In genomic region chr12:87779016-87779415, GRCh38 we compare ENCODE assay signal across 26 cellular contexts.
A peak's percentile ranks its signal among the peaks of the same experiment; 100 is the strongest.
DNase-seq lines count a peak whose midpoint lies in the region; ATAC-seq, FAIRE-seq and TF ChIP-seq lines count a peak whose summit lies in the region.
"Had no signal": no experiment of that assay in that cellular context is flagged by ENCODE, and none has a peak within 500 bp of the region (broad histone marks: within the 10 kb centered on the region; RNA-seq: fewer than 3 reads in every experiment).

No MANE protein-coding gene starts in this region.

- H2BK5ac ChIP-seq in IMR-90 (ENCODE audit: low read depth, low read length, poor library complexity, severe bottlenecking) (peak overlapping the region; percentile 81), mesendoderm (ENCODE audit: low read length) (no peak overlapping the region)

- no peak overlapping the region for H2AK9ac ChIP-seq in IMR-90 (replicated peaks; ENCODE audit: low read depth, low read length, poor library complexity)

- H2AK5ac ChIP-seq in IMR-90 (ENCODE audit: low read depth, low read length): no peak overlapping the region
- no peak overlapping the region for H2AK5ac ChIP-seq in mesendoderm (ENCODE audit: low read length)

- H4K20me1 ChIP-seq in IMR-90 (ENCODE audit: insufficient read depth, low read length): no peaks in the 10 kb centered on the region

- H4K8ac ChIP-seq in IMR-90 (ENCODE audit: low read depth in 2 of 2, low read length in 2 of 2) (peak overlapping the region; percentile 11 to 51; a peak in 1 of 4 replicates), mesendoderm (ENCODE audit: low read depth, low read length) (no peak overlapping the region)

- POLR2A ChIA-PET in IMR-90 (lab: Charles Lee; ENCODE audit: unreplicated experiment): no interaction called here

- H3K18ac ChIP-seq in IMR-90 (ENCODE audit: low read depth, low read length) (peak overlapping the region; percentile 1; the same call in 1 of the 2 replicates), mesendoderm (ENCODE audit: low read length) (no peak overlapping the region)

- peak overlapping the region; percentile 0; the same call in 1 of the 2 replicates for H4K5ac ChIP-seq in IMR-90 (ENCODE audit: low read depth, low read length)
- H4K5ac ChIP-seq in mesendoderm (ENCODE audit: low read length): no peak overlapping the region

- dilution Hi-C loops in IMR-90 (cut with HindIII; ENCODE audit: low sequenced_read_pairs, unreplicated experiment): no loop called here

- WGBS in IMR-90 (ENCODE audit: extremely low coverage in 2 of 2, insufficient read length in 1 of 2), 2 experiments: 67% methylated on average over 1 of the region's 2 CpGs; no CpG with 5 or more reads in 1 of the 2 experiments
- WGBS in mesendoderm (ENCODE audit: extremely low coverage, insufficient coverage, low lambda C conversion rate): no CpG with 5 or more reads among the region's 2 CpGs

- H3K36me3 Mint-ChIP-seq in activated T-cell treated with anti-CD3 and anti-CD28 coated beads, Interleukin-2, amount 50 U/mL, for 4 hours (ENCODE audit: insufficient read depth): no peaks in the 10 kb centered on the region
- H3K36me3 Mint-ChIP-seq: CD4-positive, CD25-positive, alpha-beta regulatory T cell; neural progenitor cell; WTC11 had no signal

- H4K91ac ChIP-seq in IMR-90 (ENCODE audit: insufficient read depth, low read depth, low read length): peak overlapping the region; percentile 65

- no peaks in the 10 kb centered on the region for H3K79me2 ChIP-seq in mesendoderm (ENCODE audit: control insufficient read depth, insufficient read depth, low read length)

- H3K9me1 ChIP-seq in IMR-90 (ENCODE audit: insufficient read depth, low read length): 0 out of 2 replicates have a peak, but pooled peaks cover 5% of the 10 kb centered on the region

- H3K9ac ChIP-seq in IMR-90 (ENCODE audit: low read depth, low read length) (no peak overlapping the region), mesendoderm (ENCODE audit: low read length) (no peak overlapping the region)
- H3K9ac ChIP-seq: neural progenitor cell had no signal

- no peak overlapping the region for H3K23ac ChIP-seq in IMR-90 (ENCODE audit: low read depth, low read length)
- H3K23ac ChIP-seq in mesendoderm (ENCODE audit: low read length): no peak overlapping the region

- H3K79me1 ChIP-seq in IMR-90 (ENCODE audit: low read depth in 1 of 2, low read length in 2 of 2) (no peaks in the 10 kb centered on the region), mesendoderm (ENCODE audit: low read length) (no peaks in the 10 kb centered on the region)

- no peak overlapping the region for H3K4me3 Mint-ChIP-seq in activated T-cell treated with anti-CD3 and anti-CD28 coated beads, Interleukin-2, amount 50 U/mL, for 4 hours
- H3K4me3 Mint-ChIP-seq: activated CD4-positive, alpha-beta memory T cell treated with anti-CD3 and anti-CD28 coated beads, Interleukin-2, amount 10 ng/mL, durations not matched to agents 7 days and 5 days; CD4-positive, CD25-positive, alpha-beta regulatory T cell; neural progenitor cell; WTC11 had no signal

- no peak overlapping the region for H2AFZ ChIP-seq in IMR-90 (replicated peaks; ENCODE audit: low read length, poor library complexity)

- in situ Hi-C loops in ACHN (cut with HindIII; ENCODE audit: low pct_ligation_motif_present, low pct_unique_long_range_greater_than_20kb, low sequenced_read_pairs) (no loop called here), IMR-90 (cut with MboI; ENCODE audit: low sequenced_read_pairs) (no loop called here)

- H3K14ac ChIP-seq in IMR-90 (replicated peaks; ENCODE audit: low read depth, low read length): peak overlapping the region; percentile 50; the same call in 1 of the 2 replicates

- CTCF ChIA-PET in IMR-90 (lab: Yijun Ruan, JAX): no interaction called here

- DNase-seq in ACHN (peak; percentile 71), IMR-90 (peak; percentile 71), bronchial epithelial cell (ENCODE audit: low read depth) (peak; percentile 21), mesendoderm (peak; percentile 16), amniotic stem cell (lab: John Stamatoyannopoulos, UW) (no peak), SHP77 (lab: John Stamatoyannopoulos, UW) (no peak), NCI-H2081 treated with DMSO at 0.1 percent for 48 hours (lab: John Stamatoyannopoulos, UW) (no peak)
- DNase-seq in activated T-cell treated with anti-CD3 and anti-CD28 coated beads, Interleukin-2, amount 50 U/mL, for 4 hours: no peak
- DNase-seq: activated CD4-positive, alpha-beta memory T cell treated with anti-CD3 and anti-CD28 coated beads, Interleukin-2, amount 10 ng/mL, durations not matched to agents 7 days and 5 days; activated naive CD4-positive, alpha-beta T cell treated with Interleukin-2 at 50 U/mL for 16 hours; activated T-cell treated with anti-CD3 and anti-CD28 coated beads, Interleukin-2, amount 50 U/mL, for 1 hour; aorta; CD4-positive, CD25-positive, alpha-beta regulatory T cell; colonic mucosa; Karpas-422; left colon; NCI-H1092; NCI-H2081; NCI-H524 treated with DMSO at 0.1 percent for 48 hours; SHP77 treated with DMSO at 0.1 percent for 48 hours; stimulated activated CD4-positive, alpha-beta T cell treated with anti-CD3 and anti-CD28 coated beads, Interleukin-12 subunit alpha, Interleukin-12 subunit beta, amount 100 ng/mL, for 4 hours; stimulated activated CD8-positive, alpha-beta memory T cell treated with anti-CD3 and anti-CD28 coated beads, Interleukin-4, amount 100 ng/mL, for 48 hours; T-helper 2 cell had no signal

- TF ChIP-seq POLR2A in IMR-90 (IDR thresholded peaks at IDR 0.05; ENCODE audit: low read depth, low read length): no peak

- H3K27ac ChIP-seq in IMR-90 (ENCODE audit: insufficient read depth, low read length) (no peak overlapping the region), mesendoderm (ENCODE audit: low read depth, low read length) (no peak overlapping the region)
- H3K27ac ChIP-seq: colonic mucosa, neural progenitor cell, vagina had no signal

- BruUV-seq in IMR-90 (replicated peaks; lab: Mats Ljungman, UMichigan): no TSS peak

- peak overlapping the region; percentile 72 for H2BK20ac ChIP-seq in IMR-90 (ENCODE audit: low read depth, low read length)

- no peaks in the 10 kb centered on the region for H3K4me1 Mint-ChIP-seq in activated T-cell treated with anti-CD3 and anti-CD28 coated beads, Interleukin-2, amount 50 U/mL, for 4 hours (ENCODE audit: low read depth)
- H3K4me1 Mint-ChIP-seq: activated CD4-positive, alpha-beta memory T cell treated with anti-CD3 and anti-CD28 coated beads, Interleukin-2, amount 10 ng/mL, durations not matched to agents 7 days and 5 days; CD4-positive, CD25-positive, alpha-beta regulatory T cell; WTC11 had no signal

- intact Hi-C loops in IMR-90 (cut with micrococcal nuclease): no loop called here

- ATAC-seq in IMR-90 (ENCODE audit: low read depth): peak; percentile 37
- ATAC-seq in activated T-cell treated with anti-CD3 and anti-CD28 coated beads, Interleukin-2, amount 50 U/mL, for 4 hours: no peak
- ATAC-seq: left colon, WTC11 had no signal

- no peaks in the 10 kb centered on the region for H3K27me3 Mint-ChIP-seq in activated T-cell treated with anti-CD3 and anti-CD28 coated beads, Interleukin-2, amount 50 U/mL, for 4 hours (ENCODE audit: low read depth)
- H3K27me3 Mint-ChIP-seq: activated CD4-positive, alpha-beta memory T cell treated with anti-CD3 and anti-CD28 coated beads, Interleukin-2, amount 10 ng/mL, durations not matched to agents 7 days and 5 days; CD4-positive, CD25-positive, alpha-beta regulatory T cell had no signal

- H3K4me1 ChIP-seq in IMR-90 (ENCODE audit: control insufficient read depth, insufficient read depth, low read length) (peaks cover 4% of the 10 kb centered on the region; the same call in 1 of the 2 replicates), mesendoderm (ENCODE audit: control insufficient read depth, low read depth, low read length) (no peaks in the 10 kb centered on the region)
- H3K4me1 ChIP-seq: colonic mucosa, neural progenitor cell, vagina had no signal

- no peaks in the 10 kb centered on the region for H3K36me3 ChIP-seq in IMR-90 (ENCODE audit: control insufficient read depth, insufficient read depth, low read length)
- H3K36me3 ChIP-seq in bronchial epithelial cell (ENCODE audit: control insufficient read depth, insufficient read depth, low read length): no peaks in the 10 kb centered on the region
- H3K36me3 ChIP-seq in mesendoderm (ENCODE audit: control insufficient read depth, insufficient read depth, low read length): no peaks in the 10 kb centered on the region
- H3K36me3 ChIP-seq: colonic mucosa, neural progenitor cell, vagina had no signal

- no peak for FAIRE-seq in bronchial epithelial cell (lab: Jason Lieb, UNC)

- peaks cover 6% of the 10 kb centered on the region for H3K9me3 Mint-ChIP-seq in activated T-cell treated with anti-CD3 and anti-CD28 coated beads, Interleukin-2, amount 50 U/mL, for 4 hours
- H3K9me3 Mint-ChIP-seq: WTC11 had no signal

- H3K4me3 ChIP-seq in IMR-90 (ENCODE audit: insufficient read depth, low read depth, low read length) (no peak overlapping the region), bronchial epithelial cell (ENCODE audit: low read depth, low read length) (no peak overlapping the region), mesendoderm (ENCODE audit: low read length) (no peak overlapping the region)
- H3K4me3 ChIP-seq: colonic mucosa, neural progenitor cell, vagina had no signal

- H2BK15ac ChIP-seq in IMR-90 (ENCODE audit: low read depth, low read length): 0 out of 3 replicates have a peak overlapping the region, but pooled peaks have one; percentile 0
- H2BK15ac ChIP-seq in mesendoderm (replicated peaks; ENCODE audit: low read depth): no peak overlapping the region

- H3K27me3 ChIP-seq in IMR-90 (ENCODE audit: control insufficient read depth, insufficient read depth, low read length) (no peaks in the 10 kb centered on the region), bronchial epithelial cell (ENCODE audit: control insufficient read depth, insufficient read depth, low read length) (no peaks in the 10 kb centered on the region), mesendoderm (ENCODE audit: insufficient read depth, low read length, poor library complexity) (no peaks in the 10 kb centered on the region)
- H3K27me3 ChIP-seq: colonic mucosa, neural progenitor cell, vagina had no signal

- no peak for TF ChIP-seq CTCF in IMR-90 (conservative IDR thresholded peaks at IDR 0.05; ENCODE audit: low read depth, low read length)
- TF ChIP-seq CTCF in bronchial epithelial cell (IDR thresholded peaks at IDR 0.05; ENCODE audit: insufficient read depth, low read length, severe bottlenecking): no peak

- H3K56ac ChIP-seq in IMR-90 (ENCODE audit: extremely low read depth, insufficient read depth, low read length) (no peak overlapping the region), mesendoderm (ENCODE audit: low read length) (no peak overlapping the region)

- H3K4me2 ChIP-seq in IMR-90 (ENCODE audit: low read depth, low read length) (no peak overlapping the region), mesendoderm (ENCODE audit: low read length) (no peak overlapping the region)
- H3K4me2 ChIP-seq: neural progenitor cell had no signal

- TF ChIP-seq RAD21 in IMR-90 (IDR thresholded peaks at IDR 0.05; ENCODE audit: low read length): no peak

- H3K9me3 ChIP-seq in IMR-90 (ENCODE audit: control insufficient read depth, insufficient read depth, low read length): peaks cover 3% of the 10 kb centered on the region; the same call in 1 of the 2 replicates
- H3K9me3 ChIP-seq: colonic mucosa, vagina had no signal

- H3K4ac ChIP-seq in IMR-90 (ENCODE audit: low read depth, low read length) (peak overlapping the region; percentile 20), mesendoderm (ENCODE audit: low read depth, low read length) (no peak overlapping the region)

- H2BK120ac ChIP-seq in IMR-90 (ENCODE audit: low read depth, low read length) (peak overlapping the region; percentile 75), mesendoderm (ENCODE audit: low read depth, low read length) (no peak overlapping the region)

Comparison
In these comparisons a context has a peak if more than half of its experiments do, and no peak if none do; other contexts are left out.
1. DNase-seq: peak in ACHN (single experiment), IMR-90 (single experiment), bronchial epithelial cell (single experiment) and mesendoderm (single experiment); none in amniotic stem cell (single experiment), SHP77 (0 of 2), activated T-cell treated with anti-CD3 and anti-CD28 coated beads, Interleukin-2, amount 50 U/mL, for 4 hours (single experiment) and NCI-H2081 treated with DMSO at 0.1 percent for 48 hours (single experiment).